9 cellular contexts compared by ENCODE assay signal in genomic region chr2:96143231-96143847, GRCh38. TPM values are rescaled to one million over a fixed set of nuclear protein-coding genes. Genes with fewer than 3 reads are reported as not detected.
A peak's percentile ranks its signal among the peaks of the same experiment; 100 is the strongest.
DNase-seq lines count a peak whose midpoint lies in the region; ATAC-seq and TF ChIP-seq lines count a peak whose summit lies in the region.
"Had no signal": no experiment of that assay in that cellular context is flagged by ENCODE, and none has a peak within 500 bp of the region (broad histone marks: within the 10 kb centered on the region; RNA-seq: fewer than 3 reads in every experiment).

No MANE protein-coding gene starts in this region.

- no peak overlapping the region for H3K4me3 ChIP-seq in right cardiac atrium (ENCODE audit: low read length)
- peak overlapping the region in 3 of 4 donors; percentile 70 to 84 (median 71) for H3K4me3 ChIP-seq in upper lobe of left lung

- H3K9me3 ChIP-seq in right cardiac atrium (ENCODE audit: control insufficient read depth, low read length) (no peaks in the 10 kb centered on the region), upper lobe of left lung (no peaks in the 10 kb centered on the region)

- WGBS in right cardiac atrium = 83% methylated on average over 10 of the region's 10 CpGs
- 87 to 93% methylated on average over 10 of the region's 10 CpGs for WGBS in upper lobe of left lung, 2 donors

- no peak for TF ChIP-seq POLR2A in upper lobe of left lung (IDR thresholded peaks at IDR 0.05)

- no peaks in the 10 kb centered on the region for H3K36me3 Mint-ChIP-seq in glutamatergic neuron (ENCODE audit: unreplicated experiment)

- TF ChIP-seq EP300 in upper lobe of left lung (IDR thresholded peaks at IDR 0.05) = no peak

- peaks cover 2% of the 10 kb centered on the region for H3K9me3 Mint-ChIP-seq in glutamatergic neuron (ENCODE audit: unreplicated experiment)

- intact Hi-C loops in Right ventricle myocardium superior (cut with DNase I) = loop anchor here (10.0 kb wide), 1 partner anchor 121 kb away; the partner anchor contains the start of genes CIAO1 and TMEM127
- intact Hi-C loops in right cardiac atrium (cut with DNase I) = loop anchor here in 2 of 4 donors (10.0 kb wide), 1 partner anchor 121 kb away; the partner anchor contains the start of genes CIAO1 (in 2 of the 2) and TMEM127 (in 2 of the 2)

- ATAC-seq in Right ventricle myocardium superior (ENCODE audit: poor library complexity) (no peak), right cardiac atrium (no peak), upper lobe of left lung (ENCODE audit: low FRiP score in 2 of 2) (no peak), HG03378 (IDR thresholded peaks at IDR 0.05; ENCODE audit: unreplicated experiment) (no peak)

- H3K4me1 ChIP-seq in right cardiac atrium (ENCODE audit: control insufficient read depth, insufficient read depth, low read length) (no peaks in the 10 kb centered on the region), upper lobe of left lung (peaks cover 16 to 49% (median 27%) of the 10 kb centered on the region in 4 donors)

- H3K27me3 Mint-ChIP-seq in glutamatergic neuron (ENCODE audit: unreplicated experiment) = peaks cover 9% of the 10 kb centered on the region

- no peaks in the 10 kb centered on the region for H3K36me3 ChIP-seq in upper lobe of left lung

- H3K27ac Mint-ChIP-seq in glutamatergic neuron (ENCODE audit: unreplicated experiment) = no peak overlapping the region

- DNase-seq in Right ventricle myocardium superior = peak; percentile 30
- DNase-seq in right cardiac atrium = no peak
- peak; percentile 61 for DNase-seq in activated CD4-positive, alpha-beta T cell treated with anti-CD3 and anti-CD28 coated beads for 48 hours
- peak; percentile 8 for DNase-seq in glutamatergic neuron
- DNase-seq in upper lobe of left lung = no peak
- DNase-seq in H4 (ENCODE audit: low spot score) = no peak
- DNase-seq in NCI-H526 treated with DMSO at 0.1 percent for 48 hours (lab: John Stamatoyannopoulos, UW) = no peak
- DNase-seq: head of caudate nucleus had no signal

- no peaks in the 10 kb centered on the region for H3K27me3 ChIP-seq in right cardiac atrium (ENCODE audit: control insufficient read depth, insufficient read depth)
- peaks cover 0 to 5% (median 0%) of the 10 kb centered on the region in 4 donors for H3K27me3 ChIP-seq in upper lobe of left lung

- no peak for TF ChIP-seq CTCF in glutamatergic neuron (IDR thresholded peaks at IDR 0.05; ENCODE audit: partially characterized antibody, unreplicated experiment)
- TF ChIP-seq CTCF in upper lobe of left lung (IDR thresholded peaks at IDR 0.05) = no peak

- H3K27ac ChIP-seq in right cardiac atrium (ENCODE audit: low read length) = no peak overlapping the region
- H3K27ac ChIP-seq in upper lobe of left lung = peak overlapping the region in 2 of 4 donors; percentile 35 to 76

- no peak overlapping the region for H3K4me3 Mint-ChIP-seq in glutamatergic neuron (ENCODE audit: unreplicated experiment)

- peaks cover 10% of the 10 kb centered on the region for H3K4me1 Mint-ChIP-seq in glutamatergic neuron (ENCODE audit: low read depth, unreplicated experiment)

RNA-seq across cellular contexts. Expression of gene DUSP2, which starts 1.9 kb away (rescaled TPM):
- total RNA-seq in Right ventricle myocardium superior (1.5 TPM), right cardiac atrium (1 to 10 TPM; 1.2 to 2.6 (median 1.4) TPM), glutamatergic neuron (ENCODE audit: unreplicated experiment) (0.34 TPM), upper lobe of left lung (10 to 100 TPM in 4 of 6 donors, 1 to 10 TPM in 2; 6.9 to 21.0 (median 12.5) TPM)
- 2.2 TPM for polyA plus RNA-seq in right cardiac atrium
- total RNA-seq in H4 (2014; rRNA removed; shearing (Covaris generic)) = 16.4 and 17.7 TPM in 2 replicates

RNA-seq across cellular contexts. Expression of gene ASTL, which starts 5.0 kb away (rescaled TPM):
- total RNA-seq in Right ventricle myocardium superior (not detected), right cardiac atrium (not detected), glutamatergic neuron (ENCODE audit: unreplicated experiment) (not detected), upper lobe of left lung (1 to 10 TPM in 1 of 6 donors, under 1 TPM in 2, not detected in 3; 0.23 to 1.3 (median 0.27) TPM)
- not detected for polyA plus RNA-seq in right cardiac atrium
- not detected in 2 replicates for total RNA-seq in H4 (2014; rRNA removed; shearing (Covaris generic))

RNA-seq across cellular contexts. Expression of gene ADRA2B, which starts 27.0 kb away (rescaled TPM):
- total RNA-seq in Right ventricle myocardium superior (6.4 TPM), right cardiac atrium (under 1 TPM; 0.11 to 0.91 (median 0.66) TPM), glutamatergic neuron (ENCODE audit: unreplicated experiment) (0.91 TPM), upper lobe of left lung (1 to 10 TPM in 1 of 6 donors, under 1 TPM in 5; 0.15 to 1.0 (median 0.31) TPM)
- 2.2 TPM for polyA plus RNA-seq in right cardiac atrium
- total RNA-seq in H4 (2014; rRNA removed; shearing (Covaris generic)) = 0.10 TPM in 1 of 2 replicates, not detected in the other

Comparison
In these comparisons a context has a peak if more than half of its experiments do, and no peak if none do; other contexts are left out.
1. DNase-seq: peak in Right ventricle myocardium superior (single experiment), activated CD4-positive, alpha-beta T cell treated with anti-CD3 and anti-CD28 coated beads for 48 hours (single experiment) and glutamatergic neuron (single experiment); none in right cardiac atrium (0 of 3), upper lobe of left lung (0 of 2), H4 (single experiment) and NCI-H526 treated with DMSO at 0.1 percent for 48 hours (single experiment).